In genomic region chr16:14562691-14563491, GRCh38 we compare ENCODE assay signal across 9 cellular contexts.
DNase-seq lines count a peak whose midpoint lies in the region; ATAC-seq and TF ChIP-seq lines count a peak whose summit lies in the region.
"Had no signal": no experiment of that assay in that cellular context is flagged by ENCODE, and none has a peak within 500 bp of the region (broad histone marks: within the 10 kb centered on the region; RNA-seq: fewer than 3 reads in every experiment).

No MANE protein-coding gene starts in this region.

- H3K27ac ChIP-seq in RWPE1, result peak overlapping the region; percentile 76
- H3K27ac ChIP-seq in subcutaneous abdominal adipose tissue (ENCODE audit: low read depth, low read length), result peak overlapping the region; percentile 18
- H3K27ac ChIP-seq in substantia nigra (ENCODE audit: low read depth, low read length, poor library complexity, severe bottlenecking), result no peak overlapping the region

- H3K9ac ChIP-seq in subcutaneous abdominal adipose tissue (ENCODE audit: low read length in 5 of 5), result no peak overlapping the region

- no peak for TF ChIP-seq CTCF in RWPE1 (conservative IDR thresholded peaks at IDR 0.05; ENCODE audit: low read depth)

- peak; percentile 73 for ATAC-seq in Right ventricle myocardium superior (ENCODE audit: poor library complexity)
- ATAC-seq in HG02798 (IDR thresholded peaks at IDR 0.05; ENCODE audit: poor library complexity, unreplicated experiment), result no peak

- intact Hi-C loops in Right ventricle myocardium superior (cut with DNase I), result no loop called here

- H3K4me1 ChIP-seq in subcutaneous abdominal adipose tissue (ENCODE audit: control insufficient read depth in 5 of 5, insufficient read depth in 5 of 5, low read length in 5 of 5), result peaks cover 0 to 50% (median 35%) of the 10 kb centered on the region in 5 donors

- peaks cover 0 to 6% (median 0%) of the 10 kb centered on the region in 5 donors for H3K36me3 ChIP-seq in subcutaneous abdominal adipose tissue (ENCODE audit: control insufficient read depth in 5 of 5, insufficient read depth in 5 of 5, low read length in 5 of 5)

- CTCF ChIA-PET in RWPE1 (lab: Yijun Ruan, JAX), result interaction anchor here (0.5 to 0.6 kb wide), 2 partner anchors 89 to 371 kb away, joined by 4 to 8 read pairs; no protein-coding TSS in a partner anchor

- DNase-seq in NCI-H2196 (lab: John Stamatoyannopoulos, UW; ENCODE audit: unreplicated experiment) (peak; percentile 17), NCI-H2196 treated with DMSO at 0.1 percent for 48 hours (lab: John Stamatoyannopoulos, UW; ENCODE audit: unreplicated experiment) (no peak), RWPE1 (ENCODE audit: low spot score) (peak; percentile 83), Right ventricle myocardium superior (peak; percentile 43), HK-2 (ENCODE audit: unreplicated experiment) (no peak), substantia nigra (lab: John Stamatoyannopoulos, UW) (no peak)
- DNase-seq: SW 1271 had no signal

- H3K27me3 ChIP-seq in subcutaneous abdominal adipose tissue (ENCODE audit: control insufficient read depth in 5 of 5, insufficient read depth in 4 of 5, low read length in 5 of 5), result no peaks in the 10 kb centered on the region

- H3K9me3 ChIP-seq in subcutaneous abdominal adipose tissue (ENCODE audit: control insufficient read depth in 5 of 5, low read length in 5 of 5), result no peaks in the 10 kb centered on the region

- H3K4me3 ChIP-seq in subcutaneous abdominal adipose tissue (ENCODE audit: low read depth in 1 of 5, low read length in 5 of 5), result no peak overlapping the region

- POLR2A ChIA-PET in RWPE1 (lab: Yijun Ruan, JAX; ENCODE audit: low non-redundant PET), result no interaction called here

Comparison
In these comparisons a context has a peak if more than half of its experiments do, and no peak if none do; other contexts are left out.
1. DNase-seq: peak in NCI-H2196 (single experiment), RWPE1 (single experiment) and Right ventricle myocardium superior (single experiment); none in NCI-H2196 treated with DMSO at 0.1 percent for 48 hours (single experiment), HK-2 (single experiment) and substantia nigra (0 of 49).